12 cellular contexts compared by ENCODE assay signal in the genomic region with DNA sequence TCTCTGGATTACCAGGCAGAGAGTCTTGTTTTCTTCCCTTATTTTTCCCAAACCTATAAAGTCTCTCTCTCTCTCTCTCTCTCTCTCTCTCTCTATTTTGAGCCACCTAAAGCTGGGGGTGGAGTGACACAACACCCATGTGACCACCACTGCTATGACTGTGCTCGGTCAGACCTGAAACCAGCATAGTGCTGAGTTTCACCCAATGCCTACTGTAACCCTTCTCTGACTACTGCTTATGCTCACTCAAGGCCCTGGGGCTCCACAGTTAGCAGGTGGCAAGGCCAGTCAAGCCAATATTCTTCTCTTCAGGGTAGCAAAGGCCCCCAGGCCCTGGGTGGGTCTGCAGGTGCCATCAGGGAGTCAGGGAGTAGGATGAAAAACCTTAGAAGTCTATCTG.
DNase-seq lines count a peak whose midpoint lies in the region; ATAC-seq and TF ChIP-seq lines count a peak whose summit lies in the region.
"Had no signal": no experiment of that assay in that cellular context is flagged by ENCODE, and none has a peak within 500 bp of the region (broad histone marks: within the 10 kb centered on the region; RNA-seq: fewer than 3 reads in every experiment).

No MANE protein-coding gene starts in this region.

- H3K27me3 ChIP-seq in KMS-11 (ENCODE audit: insufficient read depth, low read depth), result no peaks in the 10 kb centered on the region
- H3K27me3 ChIP-seq: neutrophil had no signal

- peak overlapping the region; percentile 42 for H3K4me2 ChIP-seq in KMS-11

- H3K79me2 ChIP-seq in KMS-11 (ENCODE audit: insufficient read depth, low read depth), result no peaks in the 10 kb centered on the region

- H2AFZ ChIP-seq in KMS-11 (ENCODE audit: low read depth), result peak overlapping the region; percentile 44; the same call in 1 of the 2 replicates

- DNase-seq in UCSD-AML1 (lab: John Stamatoyannopoulos, UW; ENCODE audit: unreplicated experiment), result no peak
- no peak for DNase-seq in NCI-H345 (lab: John Stamatoyannopoulos, UW)
- DNase-seq in NCI-H2196 (lab: John Stamatoyannopoulos, UW; ENCODE audit: unreplicated experiment), result no peak
- DNase-seq: activated T-cell treated with anti-CD3 and anti-CD28 coated beads, Interleukin-2, amount 50 U/mL, for 4 hours; NCI-H524; SHP77 treated with DMSO at 0.1 percent for 48 hours; stimulated activated naive CD4-positive, alpha-beta T cell had no signal

- H3K4me1 ChIP-seq in KMS-11 (ENCODE audit: low read depth, poor library complexity, severe bottlenecking), result peaks cover 30% of the 10 kb centered on the region

- H4K20me1 ChIP-seq in KMS-11 (ENCODE audit: insufficient read depth), result no peaks in the 10 kb centered on the region

- H3K4me3 ChIP-seq in KMS-11 (IDR thresholded peaks at IDR 0.05; ENCODE audit: insufficient read depth, low read depth, low read length), result no peak overlapping the region

- H3K27ac ChIP-seq in KMS-11, result peak overlapping the region; percentile 70
- H3K27ac ChIP-seq: neutrophil had no signal

- no peak overlapping the region; the same call in 1 of the 2 replicates for H3K9ac ChIP-seq in KMS-11

- TF ChIP-seq CTCF in KMS-11 (conservative IDR thresholded peaks at IDR 0.05; ENCODE audit: low read depth, low read length), result no peak

- no peaks in the 10 kb centered on the region for H3K36me3 ChIP-seq in KMS-11 (ENCODE audit: insufficient read depth)
- H3K36me3 ChIP-seq: neutrophil had no signal

- ATAC-seq in GM18907 (IDR thresholded peaks at IDR 0.05; ENCODE audit: unreplicated experiment) (peak; percentile 100), GM21526 (IDR thresholded peaks at IDR 0.05; ENCODE audit: low FRiP score, unreplicated experiment) (peak; percentile 100), HG03039 (IDR thresholded peaks at IDR 0.05; ENCODE audit: unreplicated experiment) (peak; percentile 100)
- ATAC-seq: activated T-cell treated with anti-CD3 and anti-CD28 coated beads, Interleukin-2, amount 50 U/mL, for 4 hours had no signal
